ENCODE assay signal across 8 cellular contexts in the genomic region with DNA sequence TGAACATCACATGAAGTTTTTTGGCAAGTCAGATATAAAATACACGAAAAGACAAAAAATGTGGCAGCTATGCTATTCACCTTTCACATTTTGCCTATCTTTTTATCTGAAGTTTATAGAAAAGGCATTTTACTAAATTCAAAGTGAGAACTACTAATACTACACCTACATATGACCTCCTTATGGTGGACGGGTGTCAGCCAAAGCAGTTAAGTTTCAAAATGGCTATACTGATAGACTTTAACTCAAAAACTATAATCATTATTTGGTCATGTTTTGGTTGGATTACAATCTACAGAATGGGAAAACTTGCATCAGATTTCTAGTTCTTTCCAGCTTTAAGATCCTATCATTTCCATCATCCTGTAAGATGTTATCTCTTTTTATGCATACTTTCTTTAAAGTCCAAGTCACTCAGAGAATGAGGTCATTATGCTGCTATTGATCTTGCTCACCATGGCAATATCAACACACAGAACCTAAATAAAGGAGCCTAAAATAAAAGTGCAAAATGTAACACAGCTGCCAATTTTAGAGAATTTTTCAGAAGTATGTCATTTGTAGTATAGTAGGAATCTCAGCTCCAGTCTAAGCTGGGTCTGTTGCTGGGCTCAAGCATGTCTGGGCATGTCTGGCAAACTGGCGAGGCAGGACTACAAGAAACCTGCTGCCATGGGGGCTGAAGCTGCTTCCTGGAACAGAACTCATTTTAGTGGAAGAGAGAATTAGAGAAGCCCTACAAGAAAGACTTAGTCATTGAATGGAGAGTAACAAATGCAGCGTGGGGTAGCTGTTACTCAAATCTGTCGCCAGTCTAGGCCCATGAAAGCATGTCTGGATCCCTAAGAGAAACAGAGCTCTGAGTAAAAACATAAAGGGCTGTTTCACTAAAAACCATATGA. TPM values are rescaled to one million over a fixed set of nuclear protein-coding genes. Genes with fewer than 3 reads are reported as not detected.
DNase-seq lines count a peak whose midpoint lies in the region; ATAC-seq and TF ChIP-seq lines count a peak whose summit lies in the region.

No MANE protein-coding gene starts in this region.

- POLR2A ChIA-PET in BJ (lab: Charles Lee): interaction anchor here (0.6 kb wide), 2 partner anchors 9 to 118 kb away, joined by 3 to 7 read pairs; no protein-coding TSS in a partner anchor

- H3K4me3 ChIP-seq in BJ (ENCODE audit: low read depth, low read length) (no peak overlapping the region), iPS-20b (ENCODE audit: low read length) (no peak overlapping the region)

- peaks cover 33% of the 10 kb centered on the region for H3K4me1 Mint-ChIP-seq in activated T-cell treated with anti-CD3 and anti-CD28 coated beads, Interleukin-2, amount 50 U/mL, for 4 hours (ENCODE audit: low read depth)

- ATAC-seq in GM18909 (IDR thresholded peaks at IDR 0.05; ENCODE audit: poor library complexity, unreplicated experiment): peak; percentile 62
- ATAC-seq in activated T-cell treated with anti-CD3 and anti-CD28 coated beads, Interleukin-2, amount 50 U/mL, for 4 hours: peak; percentile 89 to 90
- no peak for ATAC-seq in GM19467 (IDR thresholded peaks at IDR 0.05; ENCODE audit: unreplicated experiment)
- no peak for ATAC-seq in GM21423 (IDR thresholded peaks at IDR 0.05; ENCODE audit: unreplicated experiment)

- no peaks in the 10 kb centered on the region for H3K36me3 Mint-ChIP-seq in activated T-cell treated with anti-CD3 and anti-CD28 coated beads, Interleukin-2, amount 50 U/mL, for 4 hours (ENCODE audit: insufficient read depth)

- no peaks in the 10 kb centered on the region for H3K27me3 Mint-ChIP-seq in activated T-cell treated with anti-CD3 and anti-CD28 coated beads, Interleukin-2, amount 50 U/mL, for 4 hours (ENCODE audit: low read depth)

- H3K36me3 ChIP-seq in BJ (ENCODE audit: control insufficient read depth, insufficient read depth, low read length) (no peaks in the 10 kb centered on the region), iPS-20b (ENCODE audit: insufficient read depth, low read depth, low read length) (no peaks in the 10 kb centered on the region)

- DNase-seq in BJ (ENCODE audit: low read depth) (peak; percentile 73), HS-5 (ENCODE audit: low read depth) (peak; percentile 40), NCI-H82 treated with DMSO at 0.1 percent for 48 hours (lab: John Stamatoyannopoulos, UW; ENCODE audit: unreplicated experiment) (no peak)
- no peak for DNase-seq in activated T-cell treated with anti-CD3 and anti-CD28 coated beads, Interleukin-2, amount 50 U/mL, for 4 hours

- no peaks in the 10 kb centered on the region for H3K9me3 ChIP-seq in iPS-20b (ENCODE audit: insufficient read depth, low read depth, low read length)

- no peaks in the 10 kb centered on the region for H3K27me3 ChIP-seq in BJ (ENCODE audit: control insufficient read depth, insufficient read depth, low read length)
- no peaks in the 10 kb centered on the region for H3K27me3 ChIP-seq in iPS-20b (ENCODE audit: insufficient read depth, low read length)

- TF ChIP-seq CTCF in BJ (IDR thresholded peaks at IDR 0.05; ENCODE audit: insufficient read depth, low read depth, low read length): no peak

- peaks cover 10% of the 10 kb centered on the region; the same call in 1 of the 2 replicates for H3K4me1 ChIP-seq in iPS-20b (ENCODE audit: insufficient read depth, low read length)

- CTCF ChIA-PET in BJ (lab: Yijun Ruan, JAX): interaction anchor here (0.6 kb wide), 1 partner anchor 179 kb away, joined by 3 read pairs; no protein-coding TSS in a partner anchor

- peak overlapping the region; percentile 50; the same call in 1 of the 2 replicates for H3K9ac ChIP-seq in iPS-20b (ENCODE audit: low read depth, low read length)

- H3K4me3 Mint-ChIP-seq in activated T-cell treated with anti-CD3 and anti-CD28 coated beads, Interleukin-2, amount 50 U/mL, for 4 hours: no peak overlapping the region

- H3K27ac ChIP-seq in iPS-20b (ENCODE audit: low read length): peak overlapping the region; percentile 78

- H3K9me3 Mint-ChIP-seq in activated T-cell treated with anti-CD3 and anti-CD28 coated beads, Interleukin-2, amount 50 U/mL, for 4 hours: no peaks in the 10 kb centered on the region

RNA-seq across cellular contexts. Expression of a gene that starts 7.6 kb away (rescaled TPM):
- 6.3 and 11.5 TPM in 2 replicates for polyA plus RNA-seq in BJ (2011; rRNA removed)
- 8.4 and 14.3 TPM in 2 replicates for polyA minus RNA-seq in BJ (2011; rRNA and poly(A)+ RNA removed)
- 10 to 100 TPM; 42.4 to 50.9 (median 45.8) TPM for total RNA-seq in activated T-cell treated with anti-CD3 and anti-CD28 coated beads, Interleukin-2, amount 50 U/mL, for 4 hours

Comparison
In these comparisons a context has a peak if more than half of its experiments do, and no peak if none do; other contexts are left out.
1. DNase-seq: peak in BJ (single experiment) and HS-5 (single experiment); none in activated T-cell treated with anti-CD3 and anti-CD28 coated beads, Interleukin-2, amount 50 U/mL, for 4 hours (single experiment) and NCI-H82 treated with DMSO at 0.1 percent for 48 hours (single experiment).
2. ATAC-seq: peak in GM18909 (single experiment) and activated T-cell treated with anti-CD3 and anti-CD28 coated beads, Interleukin-2, amount 50 U/mL, for 4 hours (2 of 2); none in GM19467 (single experiment) and GM21423 (single experiment).